ENCODE assay signal across 11 cellular contexts in genomic region chr3:23804441-23805227, GRCh38. TPM values are rescaled to one million over a fixed set of nuclear protein-coding genes. Genes with fewer than 3 reads are reported as not detected.
DNase-seq lines count a peak whose midpoint lies in the region; ATAC-seq, FAIRE-seq and TF ChIP-seq lines count a peak whose summit lies in the region.
"Had no signal": no experiment of that assay in that cellular context is flagged by ENCODE, and none has a peak within 500 bp of the region (broad histone marks: within the 10 kb centered on the region; RNA-seq: fewer than 3 reads in every experiment).

No MANE protein-coding gene starts in this region.

- FAIRE-seq in endothelial cell of umbilical vein (lab: Jason Lieb, UNC) = no peak

- TF ChIP-seq CTCF in endothelial cell of umbilical vein (IDR thresholded peaks at IDR 0.05; ENCODE audit: extremely low read depth in 1 of 2, insufficient read depth in 1 of 2, low read depth in 1 of 2, low read length in 2 of 2) (no peak), osteoblast (IDR thresholded peaks at IDR 0.05; ENCODE audit: extremely low read depth, low read depth, low read length) (no peak)

- H3K9me3 ChIP-seq in endothelial cell of umbilical vein (replicated peaks; ENCODE audit: control insufficient read depth, insufficient read depth, low read length) (no peaks in the 10 kb centered on the region), osteoblast (ENCODE audit: low read depth, low read length) (no peaks in the 10 kb centered on the region)

- H3K9ac ChIP-seq in endothelial cell of umbilical vein (replicated peaks; ENCODE audit: extremely low read depth, insufficient read depth, low read length) = no peak overlapping the region

- H3K79me2 ChIP-seq in endothelial cell of umbilical vein (ENCODE audit: control insufficient read depth, insufficient read depth, low read length) = peaks cover 26% of the 10 kb centered on the region
- peaks cover 18% of the 10 kb centered on the region for H3K79me2 ChIP-seq in osteoblast (ENCODE audit: insufficient read depth, low read length)

- intact Hi-C loops in endothelial cell of umbilical vein (cut with micrococcal nuclease) = loop anchor here (5.0 to 10.0 kb wide), 2 partner anchors 480 to 602 kb away; partner anchors contain the start of gene UBE2E2

- H3K27ac ChIP-seq in endothelial cell of umbilical vein (ENCODE audit: insufficient read depth, low read depth, low read length) (no peak overlapping the region), osteoblast (ENCODE audit: low read depth, low read length) (no peak overlapping the region)
- H3K27ac ChIP-seq: 22Rv1 had no signal

- no TSS peak for BruUV-seq in endothelial cell of umbilical vein (replicated peaks; lab: Mats Ljungman, UMichigan)

- peaks cover 18% of the 10 kb centered on the region for H3K4me1 ChIP-seq in endothelial cell of umbilical vein (ENCODE audit: control insufficient read depth, extremely low read depth, insufficient read depth, low read length)
- H3K4me1 ChIP-seq in osteoblast (ENCODE audit: insufficient read depth, low read length) = peaks cover 7% of the 10 kb centered on the region

- H4K20me1 ChIP-seq in endothelial cell of umbilical vein (replicated peaks; ENCODE audit: control insufficient read depth, extremely low read depth, insufficient read depth, low read length) (no peaks in the 10 kb centered on the region), osteoblast (ENCODE audit: insufficient read depth, low read length) (peaks cover 3% of the 10 kb centered on the region)

- TF ChIP-seq POLR2A in endothelial cell of umbilical vein (IDR thresholded peaks at IDR 0.05; ENCODE audit: low read depth, low read length) = no peak

- no peaks in the 10 kb centered on the region for H3K9me1 ChIP-seq in endothelial cell of umbilical vein (replicated peaks; ENCODE audit: control insufficient read depth, extremely low read depth, insufficient read depth, low read length)

- no peak for ATAC-seq in HG03378 (IDR thresholded peaks at IDR 0.05; ENCODE audit: unreplicated experiment)
- no peak for ATAC-seq in GM18858 (IDR thresholded peaks at IDR 0.05; ENCODE audit: unreplicated experiment)

- POLR2A ChIA-PET in endothelial cell of umbilical vein (lab: Charles Lee) = no interaction called here

- H3K4me3 ChIP-seq in endothelial cell of umbilical vein (replicated peaks in 1 of 3; ENCODE audit: insufficient read depth in 1 of 3, low read depth in 1 of 3, low read length in 3 of 3) = no peak overlapping the region
- no peak overlapping the region for H3K4me3 ChIP-seq in osteoblast (ENCODE audit: insufficient read depth, low read length)

- dilution Hi-C loops in endothelial cell of umbilical vein (cut with MboI; ENCODE audit: extremely low pct_ligation_motif_present, low sequenced_read_pairs) = no loop called here

- no peaks in the 10 kb centered on the region for H3K27me3 ChIP-seq in endothelial cell of umbilical vein (ENCODE audit: control insufficient read depth in 2 of 2, insufficient read depth in 2 of 2, low read length in 2 of 2)
- H3K27me3 ChIP-seq in osteoblast (ENCODE audit: insufficient read depth, low read length) = no peaks in the 10 kb centered on the region

- DNase-seq in DMS53 (lab: John Stamatoyannopoulos, UW) (peak; percentile 8), DMS53 treated with DMSO at 0.1 percent for 48 hours (lab: John Stamatoyannopoulos, UW; ENCODE audit: unreplicated experiment) (no peak), NCI-H526 (lab: John Stamatoyannopoulos, UW) (peak; percentile 62 to 75), endothelial cell of umbilical vein (ENCODE audit: low read depth, low spot score) (no peak), osteoblast (ENCODE audit: insufficient read length, low spot score, missing footprints) (peak; percentile 48), NCI-H1105 (lab: John Stamatoyannopoulos, UW) (no peak)
- DNase-seq: GF-D8, NCI-H510A had no signal

- no peak overlapping the region for H3K4me2 ChIP-seq in endothelial cell of umbilical vein (ENCODE audit: insufficient read depth, low read length)
- H3K4me2 ChIP-seq in osteoblast (ENCODE audit: insufficient read depth, low read length) = peak overlapping the region; percentile 78

- CTCF ChIA-PET in endothelial cell of umbilical vein (lab: Charles Lee) = interaction anchor here (1.7 to 1.9 kb wide), 2 partner anchors 9 to 13 kb away, joined by 4 read pairs; no protein-coding TSS in a partner anchor

- peak overlapping the region; percentile 96 for H2AFZ ChIP-seq in endothelial cell of umbilical vein (ENCODE audit: low read depth, low read length)
- no peak overlapping the region for H2AFZ ChIP-seq in osteoblast (ENCODE audit: low read length)

- no peaks in the 10 kb centered on the region for H3K36me3 ChIP-seq in endothelial cell of umbilical vein (ENCODE audit: control insufficient read depth in 2 of 2, extremely low read depth in 1 of 2, insufficient read depth in 2 of 2, low read length in 2 of 2)
- peaks cover 3% of the 10 kb centered on the region for H3K36me3 ChIP-seq in osteoblast (ENCODE audit: insufficient read depth, low read length)

TF ChIP-seq in endothelial cell of umbilical vein, 7 proteins besides CTCF, POLR2A, EP300 and RAD21:
- TF ChIP-seq FOS (IDR thresholded peaks at IDR 0.05; ENCODE audit: borderline replicate concordance, insufficient read depth, low read length) (no peak), POLR2AphosphoS5 (IDR thresholded peaks at IDR 0.05; ENCODE audit: insufficient read depth, low read depth, low read length) (no peak), MYC (IDR thresholded peaks at IDR 0.05; ENCODE audit: low read depth, low read length) (no peak), EZH2 (IDR thresholded peaks at IDR 0.05; ENCODE audit: borderline replicate concordance, low read depth, low read length, severe bottlenecking) (no peak), JUN (IDR thresholded peaks at IDR 0.05; ENCODE audit: borderline replicate concordance, insufficient read depth, insufficient read length, low read depth) (no peak), GATA2 (IDR thresholded peaks at IDR 0.05; ENCODE audit: insufficient read depth, insufficient read length, low read depth, low read length) (no peak)
- TF ChIP-seq, protein P1, sequence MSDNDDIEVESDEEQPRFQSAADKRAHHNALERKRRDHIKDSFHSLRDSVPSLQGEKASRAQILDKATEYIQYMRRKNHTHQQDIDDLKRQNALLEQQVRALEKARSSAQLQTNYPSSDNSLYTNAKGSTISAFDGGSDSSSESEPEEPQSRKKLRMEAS (IDR thresholded peaks at IDR 0.05; ENCODE audit: insufficient read depth, insufficient read length) = no peak

RNA-seq across cellular contexts. Expression of gene UBE2E1, which starts 1.1 kb away (rescaled TPM):
- total RNA-seq in endothelial cell of umbilical vein = 114 TPM in 2 replicates
- polyA plus RNA-seq in endothelial cell of umbilical vein = 54.7 and 72.7 TPM in 2 replicates
- polyA plus RNA-seq in endothelial cell of umbilical vein (2011; cell fraction: cytosol; rRNA removed) = 85.2 and 94.6 TPM in 2 replicates
- 81.5 and 97.3 TPM in 2 replicates for polyA plus RNA-seq in endothelial cell of umbilical vein (2011; cell fraction: nucleus; rRNA removed)
- polyA plus RNA-seq in endothelial cell of umbilical vein (2012) = 104 and 137 TPM in 2 replicates
- polyA minus RNA-seq in endothelial cell of umbilical vein = 65.2 and 77.5 TPM in 2 replicates
- 18.4 TPM for polyA minus RNA-seq in endothelial cell of umbilical vein (2011; cell fraction: cytosol; rRNA and poly(A)+ RNA removed)
- 61.3 and 72.7 TPM in 2 replicates for polyA minus RNA-seq in endothelial cell of umbilical vein (2011; cell fraction: nucleus; rRNA and poly(A)+ RNA removed)
- 89.0 and 98.1 TPM in 2 replicates for total RNA-seq in osteoblast

Comparison
In these comparisons a context has a peak if more than half of its experiments do, and no peak if none do; other contexts are left out.
1. DNase-seq: peak in DMS53 (single experiment), NCI-H526 (2 of 2) and osteoblast (single experiment); none in DMS53 treated with DMSO at 0.1 percent for 48 hours (single experiment), endothelial cell of umbilical vein (single experiment) and NCI-H1105 (single experiment).